In genomic region chr20:33852971-33853813, GRCh38 we compare ENCODE assay signal across 18 cellular contexts. TPM values are rescaled to one million over a fixed set of nuclear protein-coding genes. Genes with fewer than 3 reads are reported as not detected.
DNase-seq lines count a peak whose midpoint lies in the region; ATAC-seq and TF ChIP-seq lines count a peak whose summit lies in the region.
"Had no signal": no experiment of that assay in that cellular context is flagged by ENCODE, and none has a peak within 500 bp of the region (broad histone marks: within the 10 kb centered on the region; RNA-seq: fewer than 3 reads in every experiment).

No MANE protein-coding gene starts in this region.

- 85 to 97% methylated on average over 13 to 19 of the region's 20 CpGs for WGBS in upper lobe of left lung, 2 donors

- H3K36me3 ChIP-seq in MM.1S (replicated peaks; ENCODE audit: insufficient read depth, low read length): peaks cover 68% of the 10 kb centered on the region
- peaks cover 28 to 92% (median 68%) of the 10 kb centered on the region in 4 donors for H3K36me3 ChIP-seq in upper lobe of left lung

- H4K20me1 ChIP-seq in MM.1S (ENCODE audit: insufficient read depth, low read length): no peaks in the 10 kb centered on the region

- DNase-seq in activated CD4-positive, alpha-beta T cell treated with anti-CD3 and anti-CD28 coated beads, Interleukin-2, amount 10 ng/mL, durations not matched to agents 7 days and 5 days: peak; percentile 73
- DNase-seq in activated CD4-positive, alpha-beta T cell treated with anti-CD3 and anti-CD28 coated beads, Interleukin-2, amount 50 U/mL, for 48 hours: no peak
- DNase-seq in MM.1S (no peak), nephron progenitor cell (no peak), epidermal melanocyte (ENCODE audit: insufficient read length, low spot score) (no peak), upper lobe of left lung (no peak), NCI-H1105 (lab: John Stamatoyannopoulos, UW) (no peak)
- peak; percentile 81 for DNase-seq in activated naive CD4-positive, alpha-beta T cell treated with anti-CD3 and anti-CD28 coated beads, Interleukin-2, amount 10 ng/mL, durations not matched to agents 7 days and 5 days
- DNase-seq: islet precursor cell, mucosa of descending colon, Right ventricle myocardium superior had no signal

- H3K4me3 ChIP-seq in MM.1S (ENCODE audit: low read length) (no peak overlapping the region), upper lobe of left lung (no peak overlapping the region)
- H3K4me3 ChIP-seq: A549, esophagus muscularis mucosa, HAP-1, K562, mucosa of descending colon, skin epidermis, suprapubic skin had no signal

- peaks cover 91% of the 10 kb centered on the region for H3K4me1 Mint-ChIP-seq in activated CD4-positive, alpha-beta T cell treated with anti-CD3 and anti-CD28 coated beads, Interleukin-2, amount 10 ng/mL, durations not matched to agents 7 days and 5 days
- peaks cover 94% of the 10 kb centered on the region for H3K4me1 Mint-ChIP-seq in activated naive CD4-positive, alpha-beta T cell treated with anti-CD3 and anti-CD28 coated beads, Interleukin-2, amount 10 ng/mL, durations not matched to agents 7 days and 5 days
- H3K4me1 Mint-ChIP-seq in nephron progenitor cell: peaks cover 8% of the 10 kb centered on the region

- H3K27me3 ChIP-seq in MM.1S (replicated peaks; ENCODE audit: insufficient read depth, low read length) (no peaks in the 10 kb centered on the region), upper lobe of left lung (no peaks in the 10 kb centered on the region)
- H3K27me3 ChIP-seq: esophagus muscularis mucosa, suprapubic skin had no signal

- peak overlapping the region; percentile 18; the same call in 1 of the 2 replicates for H3K27ac ChIP-seq in MM.1S (ENCODE audit: low read length)
- H3K27ac ChIP-seq in upper lobe of left lung: no peak overlapping the region
- H3K27ac ChIP-seq: A549, esophagus muscularis mucosa, suprapubic skin had no signal

- H3K79me2 ChIP-seq in MM.1S (ENCODE audit: low read length): peaks cover 87% of the 10 kb centered on the region

- H3K9me3 ChIP-seq in MM.1S (replicated peaks; ENCODE audit: insufficient read depth, low read length): no peaks in the 10 kb centered on the region
- H3K9me3 ChIP-seq in upper lobe of left lung: no peaks in the 10 kb centered on the region
- H3K9me3 ChIP-seq: A549, esophagus muscularis mucosa, HAP-1, mucosa of descending colon, suprapubic skin had no signal

- peak overlapping the region; percentile 94 for H3K27ac Mint-ChIP-seq in activated CD4-positive, alpha-beta T cell treated with anti-CD3 and anti-CD28 coated beads, Interleukin-2, amount 10 ng/mL, durations not matched to agents 7 days and 5 days
- H3K27ac Mint-ChIP-seq in activated naive CD4-positive, alpha-beta T cell treated with anti-CD3 and anti-CD28 coated beads, Interleukin-2, amount 10 ng/mL, durations not matched to agents 7 days and 5 days: peak overlapping the region; percentile 90
- peak overlapping the region; percentile 64 for H3K27ac Mint-ChIP-seq in nephron progenitor cell
- H3K27ac Mint-ChIP-seq: dendritic cell treated with granulocyte-macrophage colony-stimulating factor and Interleukin-4, amounts not matched to agents 40 ng/mL and 50 ng/mL, for 4 days had no signal

- no peak overlapping the region for H3K9ac ChIP-seq in MM.1S (ENCODE audit: low read length)

- H3K4me3 Mint-ChIP-seq in activated CD4-positive, alpha-beta T cell treated with anti-CD3 and anti-CD28 coated beads, Interleukin-2, amount 10 ng/mL, durations not matched to agents 7 days and 5 days: peak overlapping the region; percentile 31
- peak overlapping the region; percentile 5 for H3K4me3 Mint-ChIP-seq in activated naive CD4-positive, alpha-beta T cell treated with anti-CD3 and anti-CD28 coated beads, Interleukin-2, amount 10 ng/mL, durations not matched to agents 7 days and 5 days
- H3K4me3 Mint-ChIP-seq in nephron progenitor cell: no peak overlapping the region
- H3K4me3 Mint-ChIP-seq: dendritic cell treated with granulocyte-macrophage colony-stimulating factor and Interleukin-4, amounts not matched to agents 40 ng/mL and 50 ng/mL, for 4 days had no signal

- no peak for TF ChIP-seq POLR2A in upper lobe of left lung (IDR thresholded peaks at IDR 0.05)

- POLR2A ChIA-PET in activated CD4-positive, alpha-beta T cell treated with anti-CD3 and anti-CD28 coated beads, Interleukin-2, amount 10 ng/mL, durations not matched to agents 7 days and 5 days (lab: Charles Lee): no interaction called here

- peaks cover 79% of the 10 kb centered on the region for H3F3A ChIP-seq in MM.1S (ENCODE audit: insufficient read depth, low read length)

- no peak overlapping the region for H3K4me2 ChIP-seq in MM.1S (ENCODE audit: low read depth, low read length)
- H3K4me2 ChIP-seq: A549 had no signal

- no peak overlapping the region for H2AFZ ChIP-seq in MM.1S (ENCODE audit: low read length)

- no peaks in the 10 kb centered on the region for H3K9me3 Mint-ChIP-seq in activated CD4-positive, alpha-beta T cell treated with anti-CD3 and anti-CD28 coated beads, Interleukin-2, amount 10 ng/mL, durations not matched to agents 7 days and 5 days
- no peaks in the 10 kb centered on the region for H3K9me3 Mint-ChIP-seq in activated naive CD4-positive, alpha-beta T cell treated with anti-CD3 and anti-CD28 coated beads, Interleukin-2, amount 10 ng/mL, durations not matched to agents 7 days and 5 days
- H3K9me3 Mint-ChIP-seq in nephron progenitor cell: no peaks in the 10 kb centered on the region
- H3K9me3 Mint-ChIP-seq: dendritic cell treated with granulocyte-macrophage colony-stimulating factor and Interleukin-4, amounts not matched to agents 40 ng/mL and 50 ng/mL, for 4 days had no signal

- TF ChIP-seq CTCF in MM.1S (IDR thresholded peaks at IDR 0.05; ENCODE audit: low read length) (no peak), nephron progenitor cell (IDR thresholded peaks at IDR 0.05) (no peak), upper lobe of left lung (IDR thresholded peaks at IDR 0.05) (no peak)

- no peak for TF ChIP-seq EP300 in upper lobe of left lung (IDR thresholded peaks at IDR 0.05)

- H3K9me2 ChIP-seq in MM.1S (replicated peaks; ENCODE audit: insufficient read depth, low read length): no peaks in the 10 kb centered on the region

- CTCF ChIA-PET in activated CD4-positive, alpha-beta T cell treated with anti-CD3 and anti-CD28 coated beads, Interleukin-2, amount 10 ng/mL, durations not matched to agents 7 days and 5 days (lab: Charles Lee): no interaction called here
- CTCF ChIA-PET in activated naive CD4-positive, alpha-beta T cell treated with anti-CD3 and anti-CD28 coated beads, Interleukin-2, amount 10 ng/mL, durations not matched to agents 7 days and 5 days (lab: Charles Lee): interaction anchor here (1.5 to 6.0 kb wide), 3 partner anchors 8 to 61 kb away, joined by 3 to 38 read pairs (median 4); no protein-coding TSS in a partner anchor

- H3K36me3 Mint-ChIP-seq in activated CD4-positive, alpha-beta T cell treated with anti-CD3 and anti-CD28 coated beads, Interleukin-2, amount 10 ng/mL, durations not matched to agents 7 days and 5 days (ENCODE audit: low read depth): peaks cover 95% of the 10 kb centered on the region
- peaks cover 89% of the 10 kb centered on the region for H3K36me3 Mint-ChIP-seq in activated naive CD4-positive, alpha-beta T cell treated with anti-CD3 and anti-CD28 coated beads, Interleukin-2, amount 10 ng/mL, durations not matched to agents 7 days and 5 days
- peaks cover 57% of the 10 kb centered on the region for H3K36me3 Mint-ChIP-seq in nephron progenitor cell (ENCODE audit: low read depth)

- peaks cover 90% of the 10 kb centered on the region for H3K4me1 ChIP-seq in MM.1S (ENCODE audit: low read length)
- H3K4me1 ChIP-seq in upper lobe of left lung: peaks cover 0 to 7% (median 0%) of the 10 kb centered on the region in 4 donors
- H3K4me1 ChIP-seq: A549, esophagus muscularis mucosa, suprapubic skin had no signal

- ATAC-seq in upper lobe of left lung (ENCODE audit: low FRiP score in 2 of 2): no peak
- ATAC-seq: A549, K562, mucosa of descending colon had no signal

- no peaks in the 10 kb centered on the region for H3K27me3 Mint-ChIP-seq in activated CD4-positive, alpha-beta T cell treated with anti-CD3 and anti-CD28 coated beads, Interleukin-2, amount 10 ng/mL, durations not matched to agents 7 days and 5 days
- H3K27me3 Mint-ChIP-seq in activated naive CD4-positive, alpha-beta T cell treated with anti-CD3 and anti-CD28 coated beads, Interleukin-2, amount 10 ng/mL, durations not matched to agents 7 days and 5 days: no peaks in the 10 kb centered on the region
- no peaks in the 10 kb centered on the region for H3K27me3 Mint-ChIP-seq in nephron progenitor cell (ENCODE audit: low read depth, poor library complexity)
- H3K27me3 Mint-ChIP-seq: dendritic cell treated with granulocyte-macrophage colony-stimulating factor and Interleukin-4, amounts not matched to agents 40 ng/mL and 50 ng/mL, for 4 days had no signal

RNA-seq across cellular contexts. Expression of gene CHMP4B, which starts 42.0 kb away (rescaled TPM):
- 100 to 1,000 TPM; 105 to 108 TPM for total RNA-seq in activated CD4-positive, alpha-beta T cell treated with anti-CD3 and anti-CD28 coated beads, Interleukin-2, amount 10 ng/mL, durations not matched to agents 7 days and 5 days
- total RNA-seq in upper lobe of left lung: 100 to 1,000 TPM in 5 of 6 donors, 10 to 100 TPM in 1; 71.2 to 139 (median 104) TPM

Comparison
In these comparisons a context has a peak if more than half of its experiments do, and no peak if none do; other contexts are left out.
1. DNase-seq: peak in activated CD4-positive, alpha-beta T cell treated with anti-CD3 and anti-CD28 coated beads, Interleukin-2, amount 10 ng/mL, durations not matched to agents 7 days and 5 days (single experiment) and activated naive CD4-positive, alpha-beta T cell treated with anti-CD3 and anti-CD28 coated beads, Interleukin-2, amount 10 ng/mL, durations not matched to agents 7 days and 5 days (single experiment); none in activated CD4-positive, alpha-beta T cell treated with anti-CD3 and anti-CD28 coated beads, Interleukin-2, amount 50 U/mL, for 48 hours (0 of 2), MM.1S (single experiment), nephron progenitor cell (single experiment), epidermal melanocyte (single experiment), upper lobe of left lung (0 of 2) and NCI-H1105 (single experiment).
2. Peak in every context shown above with its lines, with median percentiles within 50 percentile points of each other: H3K27ac Mint-ChIP-seq.